Comparison of ENCODE assay signal across 8 cellular contexts in the genomic region with DNA sequence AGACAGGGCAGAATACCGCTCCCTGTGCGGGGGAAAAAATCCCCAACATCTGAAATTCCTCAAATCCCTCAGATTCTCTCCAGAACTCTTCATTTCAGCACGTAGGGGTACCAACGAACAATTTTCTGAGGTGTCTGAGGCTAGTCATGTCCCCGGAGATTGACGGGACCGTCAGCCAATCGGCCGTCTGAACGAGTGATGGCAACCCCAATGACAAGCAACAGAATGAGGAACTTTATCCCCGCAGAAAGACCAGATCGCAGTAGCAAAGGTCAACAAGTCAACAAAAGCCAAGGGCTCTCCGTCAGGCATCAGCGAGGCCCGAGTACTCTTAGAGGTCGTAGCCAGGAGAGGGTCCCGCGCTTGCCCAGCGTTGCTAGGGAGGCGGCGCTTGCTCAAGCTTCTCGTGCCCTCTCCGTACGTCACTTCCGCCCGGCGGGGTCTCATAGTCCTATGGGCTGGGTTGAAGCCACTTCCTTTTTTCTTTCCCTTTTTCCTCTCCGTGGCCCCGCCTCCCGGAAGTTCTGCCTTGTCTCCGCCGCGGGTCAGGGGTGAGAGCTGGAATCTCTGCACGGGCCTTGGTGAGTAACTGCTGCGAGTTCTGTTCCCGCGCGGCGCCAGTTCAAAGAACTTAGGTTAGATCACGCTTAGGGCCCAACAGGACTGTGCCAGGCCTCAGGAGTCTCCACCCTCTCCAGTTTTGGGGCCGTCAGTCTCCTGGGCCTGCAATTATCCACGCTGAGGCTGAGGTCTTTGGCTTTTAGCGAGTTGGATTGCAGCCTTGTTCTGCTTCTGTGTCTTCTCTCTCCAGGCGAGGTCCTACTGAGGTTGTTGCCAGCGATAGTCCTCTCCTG. TPM values are rescaled to one million over a fixed set of nuclear protein-coding genes. Genes with fewer than 3 reads are reported as not detected.
DNase-seq lines count a peak whose midpoint lies in the region; ATAC-seq and TF ChIP-seq lines count a peak whose summit lies in the region.

Gene RNF20, plus strand, starts transcription at position 520 of the 854 bp plus-strand sequence. CDS start 1,571 bp downstream, outside the sequence.

- TF ChIP-seq POLR2A in esophagus squamous epithelium (IDR thresholded peaks at IDR 0.05): peak in 2 of 4 donors; percentile 23 to 37

- 1% methylated on average over 34 to 38 of the region's 45 CpGs for WGBS in esophagus squamous epithelium, 2 donors

- intact Hi-C loops in esophagus squamous epithelium (cut with DNase I): no loop called here

- peaks cover 24% of the 10 kb centered on the region for H3K36me3 ChIP-seq in Karpas-422 (ENCODE audit: insufficient read depth, low read length)
- H3K36me3 ChIP-seq in esophagus squamous epithelium: peaks cover 0 to 30% (median 7%) of the 10 kb centered on the region in 3 donors

- H3K9me3 ChIP-seq in Karpas-422 (ENCODE audit: low read length): no peaks in the 10 kb centered on the region
- H3K9me3 ChIP-seq in esophagus squamous epithelium: no peaks in the 10 kb centered on the region

- no peaks in the 10 kb centered on the region for H3K27me3 ChIP-seq in Karpas-422 (ENCODE audit: low read length)
- no peaks in the 10 kb centered on the region for H3K27me3 ChIP-seq in esophagus squamous epithelium

- H3K4me2 ChIP-seq in Karpas-422 (ENCODE audit: low read depth, low read length, poor library complexity, severe bottlenecking): peak within 1 kb of the TSS; percentile 90

- DNase-seq in DMS79 treated with DMSO at 0.1 percent for 48 hours (lab: John Stamatoyannopoulos, UW) (peak; percentile 98), Karpas-422 (peak; percentile 100), RKO (ENCODE audit: low spot score) (peak; percentile 100), activated T-helper 1 cell treated with Interleukin-2 at 50 U/mL for 16 hours (ENCODE audit: low read depth) (peak; percentile 97), esophagus squamous epithelium (lab: John Stamatoyannopoulos, UW) (peak; percentile 98), myocyte (ENCODE audit: low read depth) (peak; percentile 100)
- peak; percentile 94 to 100 for DNase-seq in stimulated activated CD8-positive, alpha-beta memory T cell treated with anti-CD3 and anti-CD28 coated beads, Interleukin-7, amount 100 ng/mL, for 48 hours (ENCODE audit: extremely low read depth in 1 of 2, low read depth in 1 of 2)

- TF ChIP-seq CTCF in esophagus squamous epithelium (IDR thresholded peaks at IDR 0.05): peak in 1 of 6 experiments; percentile 12

- H2AFZ ChIP-seq in Karpas-422 (ENCODE audit: low read length): peak within 1 kb of the TSS; percentile 98

- H3K4me1 ChIP-seq in Karpas-422 (ENCODE audit: low read length) (peaks cover 19% of the 10 kb centered on the region), esophagus squamous epithelium (peaks cover 4 to 54% (median 22%) of the 10 kb centered on the region in 3 donors)

- peak within 1 kb of the TSS; percentile 96 for H3K9ac ChIP-seq in Karpas-422 (ENCODE audit: low read length)

- H3K27ac ChIP-seq in Karpas-422 (ENCODE audit: low read length): peak within 1 kb of the TSS; percentile 57
- peak within 1 kb of the TSS; percentile 89 to 98 (median 97) for H3K27ac ChIP-seq in esophagus squamous epithelium

- no peaks in the 10 kb centered on the region for H4K20me1 ChIP-seq in Karpas-422 (ENCODE audit: insufficient read depth, low read depth, low read length)

- no peaks in the 10 kb centered on the region for H3K9me2 ChIP-seq in Karpas-422 (replicated peaks; ENCODE audit: insufficient read depth, low read length)

- H3K79me2 ChIP-seq in Karpas-422 (ENCODE audit: low read length): peaks cover 47% of the 10 kb centered on the region

- peak within 1 kb of the TSS; percentile 99 for H3K4me3 ChIP-seq in Karpas-422 (ENCODE audit: low read length)
- H3K4me3 ChIP-seq in esophagus squamous epithelium: peak within 1 kb of the TSS; percentile 45 to 94 (median 76)

- peak; percentile 98 for ATAC-seq in GM21825 (IDR thresholded peaks at IDR 0.05; ENCODE audit: unreplicated experiment)

RNA-seq across cellular contexts. Expression of gene RNF20, which starts in this region (rescaled TPM):
- total RNA-seq in Karpas-422 (2014; rRNA removed; shearing (Covaris generic); ENCODE audit: low replicate concordance): 12.0 and 17.7 TPM in 2 replicates
- total RNA-seq in esophagus squamous epithelium (10 to 100 TPM; 17.3 to 24.6 (median 20.9) TPM), myocyte (28.8 and 30.3 TPM in 2 replicates)
- 26.8 TPM for polyA plus RNA-seq in myocyte (2012)

Comparison
In these comparisons a context has a peak if more than half of its experiments do, and no peak if none do; other contexts are left out.
1. Peak in every context shown above with its lines: DNase-seq, ATAC-seq, H3K4me3 ChIP-seq and H3K27ac ChIP-seq.